1 cellular context compared by ENCODE assay signal in genomic region chr9:71783120-71783523, GRCh38.
TF ChIP-seq lines count a peak whose summit lies in the region.

No MANE protein-coding gene starts in this region.

TF ChIP-seq in HepG2, 621 proteins besides CTCF, POLR2A, EP300 and RAD21 (continued from another document and continues in another):
- TF ChIP-seq MYC (CRISPR knock-in tag; IDR thresholded peaks at IDR 0.05; ENCODE audit: borderline replicate concordance) (peak; percentile 53; the same call in 1 of the 2 replicates), ARNTL (CRISPR knock-in tag; IDR thresholded peaks at IDR 0.05) (no peak), KLF9 (CRISPR knock-in tag; IDR thresholded peaks at IDR 0.05; ENCODE audit: low read depth) (no peak), ZNF180 (CRISPR knock-in tag; IDR thresholded peaks at IDR 0.05; ENCODE audit: borderline replicate concordance, low read depth) (no peak), ZFP91 (CRISPR knock-in tag; IDR thresholded peaks at IDR 0.05; ENCODE audit: borderline replicate concordance) (0 out of 2 replicates have a peak, but pooled peaks have one; percentile 25), KLF15 (CRISPR knock-in tag; IDR thresholded peaks at IDR 0.05; ENCODE audit: borderline replicate concordance) (no peak), ATF7-NPFF (CRISPR knock-in tag; IDR thresholded peaks at IDR 0.05; ENCODE audit: low read depth) (no peak), ZNF784 (CRISPR knock-in tag; IDR thresholded peaks at IDR 0.05; ENCODE audit: borderline replicate concordance) (no peak), ZNF292 (CRISPR knock-in tag; IDR thresholded peaks at IDR 0.05; ENCODE audit: borderline replicate concordance, low read depth) (peak; percentile 52; the same call in 1 of the 2 replicates), ZFX (CRISPR knock-in tag; IDR thresholded peaks at IDR 0.05; ENCODE audit: low read depth) (peak; percentile 48), ZNF773 (CRISPR knock-in tag; IDR thresholded peaks at IDR 0.05; ENCODE audit: borderline replicate concordance) (no peak), NR2F6 (IDR thresholded peaks at IDR 0.05) (no peak), NR2F6 (CRISPR knock-in tag; IDR thresholded peaks at IDR 0.05) (no peak), SOX5 (CRISPR knock-in tag; IDR thresholded peaks at IDR 0.05; ENCODE audit: borderline replicate concordance) (peak; percentile 26; the same call in 1 of the 2 replicates), GABPB1 (CRISPR knock-in tag; IDR thresholded peaks at IDR 0.05) (0 out of 2 replicates have a peak, but pooled peaks have one; percentile 28), ZNF883 (CRISPR knock-in tag; IDR thresholded peaks at IDR 0.05; ENCODE audit: not compliant biosample characterization) (no peak), UBTF (CRISPR knock-in tag; IDR thresholded peaks at IDR 0.05) (no peak), CC2D1A (CRISPR knock-in tag; IDR thresholded peaks at IDR 0.05) (no peak), ZNF572 (CRISPR knock-in tag; IDR thresholded peaks at IDR 0.05) (no peak), ZBTB7B (CRISPR knock-in tag; IDR thresholded peaks at IDR 0.05) (no peak), ZNF512 (CRISPR knock-in tag; IDR thresholded peaks at IDR 0.05) (no peak), PITX1 (CRISPR knock-in tag; IDR thresholded peaks at IDR 0.05) (peak; percentile 79; the same call in 1 of the 2 replicates), PLSCR1 (CRISPR knock-in tag; IDR thresholded peaks at IDR 0.05; ENCODE audit: borderline replicate concordance) (no peak), ZNF678 (CRISPR knock-in tag; IDR thresholded peaks at IDR 0.05) (no peak), ZXDC (CRISPR knock-in tag; IDR thresholded peaks at IDR 0.05) (no peak), SNRNP70 (IDR thresholded peaks at IDR 0.05; ENCODE audit: low read depth, low read length) (no peak), TCF12 (IDR thresholded peaks at IDR 0.05) (no peak), TCF12 (CRISPR knock-in tag; IDR thresholded peaks at IDR 0.05) (no peak), HIC2 (CRISPR knock-in tag; IDR thresholded peaks at IDR 0.05; ENCODE audit: low read depth) (no peak; the same call in 1 of the 2 replicates), ZNF431 (CRISPR knock-in tag; IDR thresholded peaks at IDR 0.05; ENCODE audit: borderline replicate concordance, low read depth) (no peak), ZNF75D (CRISPR knock-in tag; IDR thresholded peaks at IDR 0.05; ENCODE audit: borderline replicate concordance) (no peak), ZNF30 (CRISPR knock-in tag; IDR thresholded peaks at IDR 0.05) (no peak), PLRG1 (conservative IDR thresholded peaks at IDR 0.05) (no peak), ZNF891 (CRISPR knock-in tag; IDR thresholded peaks at IDR 0.05) (0 out of 2 replicates have a peak, but pooled peaks have one; percentile 36), MNT (IDR thresholded peaks at IDR 0.05) (no peak), ATF1 (CRISPR knock-in tag; IDR thresholded peaks at IDR 0.05) (no peak)
- TF ChIP-seq, protein P1, sequence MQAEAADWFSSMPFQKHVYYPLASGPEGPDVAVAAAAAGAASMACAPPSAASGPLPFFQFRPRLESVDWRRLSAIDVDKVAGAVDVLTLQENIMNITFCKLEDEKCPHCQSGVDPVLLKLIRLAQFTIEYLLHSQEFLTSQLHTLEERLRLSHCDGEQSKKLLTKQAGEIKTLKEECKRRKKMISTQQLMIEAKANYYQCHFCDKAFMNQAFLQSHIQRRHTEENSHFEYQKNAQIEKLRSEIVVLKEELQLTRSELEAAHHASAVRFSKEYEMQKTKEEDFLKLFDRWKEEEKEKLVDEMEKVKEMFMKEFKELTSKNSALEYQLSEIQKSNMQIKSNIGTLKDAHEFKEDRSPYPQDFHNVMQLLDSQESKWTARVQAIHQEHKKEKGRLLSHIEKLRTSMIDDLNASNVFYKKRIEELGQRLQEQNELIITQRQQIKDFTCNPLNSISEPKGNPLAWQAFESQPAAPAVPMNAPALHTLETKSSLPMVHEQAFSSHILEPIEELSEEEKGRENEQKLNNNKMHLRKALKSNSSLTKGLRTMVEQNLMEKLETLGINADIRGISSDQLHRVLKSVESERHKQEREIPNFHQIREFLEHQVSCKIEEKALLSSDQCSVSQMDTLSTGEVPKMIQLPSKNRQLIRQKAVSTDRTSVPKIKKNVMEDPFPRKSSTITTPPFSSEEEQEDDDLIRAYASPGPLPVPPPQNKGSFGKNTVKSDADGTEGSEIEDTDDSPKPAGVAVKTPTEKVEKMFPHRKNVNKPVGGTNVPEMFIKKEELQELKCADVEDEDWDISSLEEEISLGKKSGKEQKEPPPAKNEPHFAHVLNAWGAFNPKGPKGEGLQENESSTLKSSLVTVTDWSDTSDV (CRISPR knock-in tag; IDR thresholded peaks at IDR 0.05) = no peak
- TF ChIP-seq, protein P2, sequence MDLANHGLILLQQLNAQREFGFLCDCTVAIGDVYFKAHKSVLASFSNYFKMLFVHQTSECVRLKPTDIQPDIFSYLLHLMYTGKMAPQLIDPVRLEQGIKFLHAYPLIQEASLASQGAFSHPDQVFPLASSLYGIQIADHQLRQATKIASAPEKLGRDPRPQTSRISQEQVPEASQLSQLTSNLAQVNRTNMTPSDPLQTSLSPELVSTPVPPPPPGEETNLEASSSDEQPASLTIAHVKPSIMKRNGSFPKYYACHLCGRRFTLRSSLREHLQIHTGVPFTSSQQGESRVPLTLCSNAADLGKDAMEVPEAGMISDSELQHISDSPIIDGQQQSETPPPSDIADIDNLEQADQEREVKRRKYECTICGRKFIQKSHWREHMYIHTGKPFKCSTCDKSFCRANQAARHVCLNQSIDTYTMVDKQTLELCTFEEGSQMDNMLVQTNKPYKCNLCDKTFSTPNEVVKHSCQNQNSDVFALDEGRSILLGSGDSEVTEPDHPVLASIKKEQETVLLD (CRISPR knock-in tag; IDR thresholded peaks at IDR 0.05; ENCODE audit: low read depth) = no peak
